Comparison of ENCODE assay signal across 7 cellular contexts in genomic region chr1:29756046-29756445, GRCh38.
DNase-seq lines count a peak whose midpoint lies in the region; FAIRE-seq and TF ChIP-seq lines count a peak whose summit lies in the region.
"Not testable (repeated sequence)": the region's sequence is repeated elsewhere in the genome, so short reads cannot be mapped to it uniquely, and the experiment has no call there.

No MANE protein-coding gene starts in this region.

- H3K36me3 Mint-ChIP-seq in type B pancreatic cell: not testable (repeated sequence)

- H3K4me1 ChIP-seq in right atrium auricular region: not testable (repeated sequence)

- not testable (repeated sequence) for TF ChIP-seq CTCF in D721Med (IDR thresholded peaks at IDR 0.05; ENCODE audit: insufficient read depth, missing control alignments); right atrium auricular region (IDR thresholded peaks at IDR 0.05); type B pancreatic cell (conservative IDR thresholded peaks at IDR 0.05)

- H3K4me1 Mint-ChIP-seq in type B pancreatic cell (ENCODE audit: unreplicated experiment): not testable (repeated sequence)

- not testable (repeated sequence) for H3K9me3 ChIP-seq in right atrium auricular region

- not testable (repeated sequence) for H3K4me3 ChIP-seq in right atrium auricular region

- H3K9me3 Mint-ChIP-seq in type B pancreatic cell: not testable (repeated sequence)

- peaks cover 23% of the 10 kb centered on the region for H3K27me3 Mint-ChIP-seq in type B pancreatic cell

- DNase-seq in D721Med (ENCODE audit: insufficient read length, low spot score): peak; percentile 29
- peak; percentile 66 to 72 for DNase-seq in NCI-H524 (lab: John Stamatoyannopoulos, UW)
- DNase-seq in SK-N-DZ (ENCODE audit: low spot score): peak; percentile 43
- DNase-seq in ecto neural progenitor cell (ENCODE audit: low spot score): peak; percentile 18
- peak; percentile 26 for DNase-seq in right atrium auricular region (ENCODE audit: low spot score)
- peak; percentile 45 for DNase-seq in mesenteric fat pad (ENCODE audit: low spot score)
- peak; percentile 36 for DNase-seq in type B pancreatic cell (ENCODE audit: extremely low spot score, unreplicated experiment)

- H3K36me3 ChIP-seq in right atrium auricular region: not testable (repeated sequence)

- H3K4me3 Mint-ChIP-seq in type B pancreatic cell: not testable (repeated sequence)

- not testable (repeated sequence) for H3K27ac Mint-ChIP-seq in type B pancreatic cell

- FAIRE-seq in D721Med (lab: Jason Lieb, UNC): not testable (repeated sequence)

- not testable (repeated sequence) for H3K27me3 ChIP-seq in right atrium auricular region

- not testable (repeated sequence) for H3K27ac ChIP-seq in right atrium auricular region

Comparison
In these comparisons a context has a peak if more than half of its experiments do, and no peak if none do; other contexts are left out.
1. DNase-seq: peak in every context shown above with its lines; median percentile 69 in NCI-H524; 45 in mesenteric fat pad; 43 in SK-N-DZ; 36 in type B pancreatic cell; 29 in D721Med; 26 in right atrium auricular region; 18 in ecto neural progenitor cell.